In the genomic region with DNA sequence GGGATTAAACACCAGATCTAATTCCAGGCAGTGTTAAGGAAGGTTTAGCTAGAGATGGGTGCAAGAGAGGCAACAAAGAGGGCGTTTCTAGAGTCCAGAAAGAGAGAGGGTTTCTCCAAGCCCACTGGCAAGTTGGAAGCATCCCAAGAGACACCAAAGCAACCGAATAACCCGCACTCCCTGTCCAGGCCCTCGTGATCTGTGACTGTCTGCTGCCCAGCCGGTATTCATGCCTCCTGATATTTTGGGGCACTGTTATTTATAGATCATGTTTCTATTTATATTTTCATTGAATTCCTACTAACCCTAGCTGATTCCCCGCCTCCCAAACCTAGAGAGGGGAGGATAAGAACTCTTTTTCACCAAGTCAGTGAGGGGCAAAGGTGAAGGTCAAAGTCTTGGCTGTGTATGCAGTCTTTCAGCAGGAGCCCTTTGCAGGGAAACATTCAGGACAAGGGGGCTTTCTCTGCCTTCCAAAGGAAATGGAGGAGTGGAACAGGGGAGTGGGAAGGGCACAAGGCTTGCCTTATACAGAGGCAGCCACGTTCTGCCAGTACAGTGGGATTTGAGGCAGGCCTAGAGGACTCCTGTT, we compare ENCODE assay signal across 1 cellular context.
TF ChIP-seq lines count a peak whose summit lies in the region.

No MANE protein-coding gene starts in this region.

TF ChIP-seq in HepG2, 621 proteins besides CTCF, POLR2A, EP300 and RAD21 (continued from another document):
- TF ChIP-seq, protein P1, sequence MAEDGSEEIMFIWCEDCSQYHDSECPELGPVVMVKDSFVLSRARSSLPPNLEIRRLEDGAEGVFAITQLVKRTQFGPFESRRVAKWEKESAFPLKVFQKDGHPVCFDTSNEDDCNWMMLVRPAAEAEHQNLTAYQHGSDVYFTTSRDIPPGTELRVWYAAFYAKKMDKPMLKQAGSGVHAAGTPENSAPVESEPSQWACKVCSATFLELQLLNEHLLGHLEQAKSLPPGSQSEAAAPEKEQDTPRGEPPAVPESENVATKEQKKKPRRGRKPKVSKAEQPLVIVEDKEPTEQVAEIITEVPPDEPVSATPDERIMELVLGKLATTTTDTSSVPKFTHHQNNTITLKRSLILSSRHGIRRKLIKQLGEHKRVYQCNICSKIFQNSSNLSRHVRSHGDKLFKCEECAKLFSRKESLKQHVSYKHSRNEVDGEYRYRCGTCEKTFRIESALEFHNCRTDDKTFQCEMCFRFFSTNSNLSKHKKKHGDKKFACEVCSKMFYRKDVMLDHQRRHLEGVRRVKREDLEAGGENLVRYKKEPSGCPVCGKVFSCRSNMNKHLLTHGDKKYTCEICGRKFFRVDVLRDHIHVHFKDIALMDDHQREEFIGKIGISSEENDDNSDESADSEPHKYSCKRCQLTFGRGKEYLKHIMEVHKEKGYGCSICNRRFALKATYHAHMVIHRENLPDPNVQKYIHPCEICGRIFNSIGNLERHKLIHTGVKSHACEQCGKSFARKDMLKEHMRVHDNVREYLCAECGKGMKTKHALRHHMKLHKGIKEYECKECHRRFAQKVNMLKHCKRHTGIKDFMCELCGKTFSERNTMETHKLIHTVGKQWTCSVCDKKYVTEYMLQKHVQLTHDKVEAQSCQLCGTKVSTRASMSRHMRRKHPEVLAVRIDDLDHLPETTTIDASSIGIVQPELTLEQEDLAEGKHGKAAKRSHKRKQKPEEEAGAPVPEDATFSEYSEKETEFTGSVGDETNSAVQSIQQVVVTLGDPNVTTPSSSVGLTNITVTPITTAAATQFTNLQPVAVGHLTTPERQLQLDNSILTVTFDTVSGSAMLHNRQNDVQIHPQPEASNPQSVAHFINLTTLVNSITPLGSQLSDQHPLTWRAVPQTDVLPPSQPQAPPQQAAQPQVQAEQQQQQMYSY (CRISPR knock-in tag; IDR thresholded peaks at IDR 0.05), result no peak
- TF ChIP-seq, protein P2, sequence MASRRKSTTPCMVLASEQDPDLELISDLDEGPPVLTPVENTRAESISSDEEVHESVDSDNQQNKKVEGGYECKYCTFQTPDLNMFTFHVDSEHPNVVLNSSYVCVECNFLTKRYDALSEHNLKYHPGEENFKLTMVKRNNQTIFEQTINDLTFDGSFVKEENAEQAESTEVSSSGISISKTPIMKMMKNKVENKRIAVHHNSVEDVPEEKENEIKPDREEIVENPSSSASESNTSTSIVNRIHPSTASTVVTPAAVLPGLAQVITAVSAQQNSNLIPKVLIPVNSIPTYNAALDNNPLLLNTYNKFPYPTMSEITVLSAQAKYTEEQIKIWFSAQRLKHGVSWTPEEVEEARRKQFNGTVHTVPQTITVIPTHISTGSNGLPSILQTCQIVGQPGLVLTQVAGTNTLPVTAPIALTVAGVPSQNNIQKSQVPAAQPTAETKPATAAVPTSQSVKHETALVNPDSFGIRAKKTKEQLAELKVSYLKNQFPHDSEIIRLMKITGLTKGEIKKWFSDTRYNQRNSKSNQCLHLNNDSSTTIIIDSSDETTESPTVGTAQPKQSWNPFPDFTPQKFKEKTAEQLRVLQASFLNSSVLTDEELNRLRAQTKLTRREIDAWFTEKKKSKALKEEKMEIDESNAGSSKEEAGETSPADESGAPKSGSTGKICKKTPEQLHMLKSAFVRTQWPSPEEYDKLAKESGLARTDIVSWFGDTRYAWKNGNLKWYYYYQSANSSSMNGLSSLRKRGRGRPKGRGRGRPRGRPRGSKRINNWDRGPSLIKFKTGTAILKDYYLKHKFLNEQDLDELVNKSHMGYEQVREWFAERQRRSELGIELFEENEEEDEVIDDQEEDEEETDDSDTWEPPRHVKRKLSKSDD (CRISPR knock-in tag; IDR thresholded peaks at IDR 0.05; ENCODE audit: low read depth), result no peak
- TF ChIP-seq SMARCC2 (IDR thresholded peaks at IDR 0.05), result no peak
- no peak for TF ChIP-seq FOXJ3 (CRISPR knock-in tag; IDR thresholded peaks at IDR 0.05; ENCODE audit: borderline replicate concordance)
- no peak for TF ChIP-seq CENPX (CRISPR knock-in tag; IDR thresholded peaks at IDR 0.05)
- TF ChIP-seq DMAP1 (CRISPR knock-in tag; IDR thresholded peaks at IDR 0.05), result no peak
- no peak for TF ChIP-seq SIN3A (IDR thresholded peaks at IDR 0.05; ENCODE audit: borderline replicate concordance, low read depth, low read length)
- TF ChIP-seq, protein P3, sequence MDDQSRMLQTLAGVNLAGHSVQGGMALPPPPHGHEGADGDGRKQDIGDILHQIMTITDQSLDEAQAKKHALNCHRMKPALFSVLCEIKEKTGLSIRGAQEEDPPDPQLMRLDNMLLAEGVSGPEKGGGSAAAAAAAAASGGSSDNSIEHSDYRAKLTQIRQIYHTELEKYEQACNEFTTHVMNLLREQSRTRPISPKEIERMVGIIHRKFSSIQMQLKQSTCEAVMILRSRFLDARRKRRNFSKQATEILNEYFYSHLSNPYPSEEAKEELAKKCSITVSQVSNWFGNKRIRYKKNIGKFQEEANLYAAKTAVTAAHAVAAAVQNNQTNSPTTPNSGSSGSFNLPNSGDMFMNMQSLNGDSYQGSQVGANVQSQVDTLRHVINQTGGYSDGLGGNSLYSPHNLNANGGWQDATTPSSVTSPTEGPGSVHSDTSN (CRISPR knock-in tag; IDR thresholded peaks at IDR 0.05; ENCODE audit: borderline replicate concordance), result no peak
- no peak for TF ChIP-seq MATR3 (CRISPR knock-in tag; IDR thresholded peaks at IDR 0.05)
- TF ChIP-seq U2AF2 (IDR thresholded peaks at IDR 0.05; ENCODE audit: low read depth, low read length), result no peak
- peak; percentile 68 for TF ChIP-seq RBM22 (optimal IDR thresholded peaks at IDR 0.05; ENCODE audit: low read length)
- TF ChIP-seq ZNF775 (CRISPR knock-in tag; IDR thresholded peaks at IDR 0.05; ENCODE audit: borderline replicate concordance), result no peak
- TF ChIP-seq RARA (CRISPR knock-in tag; IDR thresholded peaks at IDR 0.05), result 0 out of 2 replicates have a peak, but pooled peaks have one; percentile 15
- TF ChIP-seq ZNF256 (CRISPR knock-in tag; conservative IDR thresholded peaks at IDR 0.05), result no peak
- TF ChIP-seq, protein P4, sequence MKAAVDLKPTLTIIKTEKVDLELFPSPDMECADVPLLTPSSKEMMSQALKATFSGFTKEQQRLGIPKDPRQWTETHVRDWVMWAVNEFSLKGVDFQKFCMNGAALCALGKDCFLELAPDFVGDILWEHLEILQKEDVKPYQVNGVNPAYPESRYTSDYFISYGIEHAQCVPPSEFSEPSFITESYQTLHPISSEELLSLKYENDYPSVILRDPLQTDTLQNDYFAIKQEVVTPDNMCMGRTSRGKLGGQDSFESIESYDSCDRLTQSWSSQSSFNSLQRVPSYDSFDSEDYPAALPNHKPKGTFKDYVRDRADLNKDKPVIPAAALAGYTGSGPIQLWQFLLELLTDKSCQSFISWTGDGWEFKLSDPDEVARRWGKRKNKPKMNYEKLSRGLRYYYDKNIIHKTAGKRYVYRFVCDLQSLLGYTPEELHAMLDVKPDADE (CRISPR knock-in tag; IDR thresholded peaks at IDR 0.05), result no peak
- TF ChIP-seq BCL6 (CRISPR knock-in tag; IDR thresholded peaks at IDR 0.05), result peak; percentile 26; the same call in 1 of the 2 replicates
- TF ChIP-seq TSC22D2 (CRISPR knock-in tag; IDR thresholded peaks at IDR 0.05; ENCODE audit: borderline replicate concordance), result no peak
- TF ChIP-seq SP140L (CRISPR knock-in tag; IDR thresholded peaks at IDR 0.05; ENCODE audit: borderline replicate concordance), result no peak
- no peak for TF ChIP-seq JUN (CRISPR knock-in tag; IDR thresholded peaks at IDR 0.05)
- no peak for TF ChIP-seq EED (CRISPR knock-in tag; IDR thresholded peaks at IDR 0.05)
- TF ChIP-seq PPARG (CRISPR knock-in tag; conservative IDR thresholded peaks at IDR 0.05), result peak; percentile 16; the same call in 1 of the 2 replicates
- no peak for TF ChIP-seq NR1H2 (CRISPR knock-in tag; IDR thresholded peaks at IDR 0.05; ENCODE audit: borderline replicate concordance, low read depth)
- TF ChIP-seq HDAC1 (CRISPR knock-in tag; IDR thresholded peaks at IDR 0.05), result no peak
- peak; percentile 45 for TF ChIP-seq HNF4A (CRISPR knock-in tag; IDR thresholded peaks at IDR 0.05)
- no peak for TF ChIP-seq SP5 (CRISPR knock-in tag; IDR thresholded peaks at IDR 0.05; ENCODE audit: borderline replicate concordance, low read depth)
- TF ChIP-seq MYC (CRISPR knock-in tag; IDR thresholded peaks at IDR 0.05; ENCODE audit: borderline replicate concordance), result no peak
- no peak for TF ChIP-seq SMC3 (IDR thresholded peaks at IDR 0.05; ENCODE audit: low read length)
- TF ChIP-seq KLF16 (CRISPR knock-in tag; IDR thresholded peaks at IDR 0.05), result no peak
- TF ChIP-seq, protein P5, sequence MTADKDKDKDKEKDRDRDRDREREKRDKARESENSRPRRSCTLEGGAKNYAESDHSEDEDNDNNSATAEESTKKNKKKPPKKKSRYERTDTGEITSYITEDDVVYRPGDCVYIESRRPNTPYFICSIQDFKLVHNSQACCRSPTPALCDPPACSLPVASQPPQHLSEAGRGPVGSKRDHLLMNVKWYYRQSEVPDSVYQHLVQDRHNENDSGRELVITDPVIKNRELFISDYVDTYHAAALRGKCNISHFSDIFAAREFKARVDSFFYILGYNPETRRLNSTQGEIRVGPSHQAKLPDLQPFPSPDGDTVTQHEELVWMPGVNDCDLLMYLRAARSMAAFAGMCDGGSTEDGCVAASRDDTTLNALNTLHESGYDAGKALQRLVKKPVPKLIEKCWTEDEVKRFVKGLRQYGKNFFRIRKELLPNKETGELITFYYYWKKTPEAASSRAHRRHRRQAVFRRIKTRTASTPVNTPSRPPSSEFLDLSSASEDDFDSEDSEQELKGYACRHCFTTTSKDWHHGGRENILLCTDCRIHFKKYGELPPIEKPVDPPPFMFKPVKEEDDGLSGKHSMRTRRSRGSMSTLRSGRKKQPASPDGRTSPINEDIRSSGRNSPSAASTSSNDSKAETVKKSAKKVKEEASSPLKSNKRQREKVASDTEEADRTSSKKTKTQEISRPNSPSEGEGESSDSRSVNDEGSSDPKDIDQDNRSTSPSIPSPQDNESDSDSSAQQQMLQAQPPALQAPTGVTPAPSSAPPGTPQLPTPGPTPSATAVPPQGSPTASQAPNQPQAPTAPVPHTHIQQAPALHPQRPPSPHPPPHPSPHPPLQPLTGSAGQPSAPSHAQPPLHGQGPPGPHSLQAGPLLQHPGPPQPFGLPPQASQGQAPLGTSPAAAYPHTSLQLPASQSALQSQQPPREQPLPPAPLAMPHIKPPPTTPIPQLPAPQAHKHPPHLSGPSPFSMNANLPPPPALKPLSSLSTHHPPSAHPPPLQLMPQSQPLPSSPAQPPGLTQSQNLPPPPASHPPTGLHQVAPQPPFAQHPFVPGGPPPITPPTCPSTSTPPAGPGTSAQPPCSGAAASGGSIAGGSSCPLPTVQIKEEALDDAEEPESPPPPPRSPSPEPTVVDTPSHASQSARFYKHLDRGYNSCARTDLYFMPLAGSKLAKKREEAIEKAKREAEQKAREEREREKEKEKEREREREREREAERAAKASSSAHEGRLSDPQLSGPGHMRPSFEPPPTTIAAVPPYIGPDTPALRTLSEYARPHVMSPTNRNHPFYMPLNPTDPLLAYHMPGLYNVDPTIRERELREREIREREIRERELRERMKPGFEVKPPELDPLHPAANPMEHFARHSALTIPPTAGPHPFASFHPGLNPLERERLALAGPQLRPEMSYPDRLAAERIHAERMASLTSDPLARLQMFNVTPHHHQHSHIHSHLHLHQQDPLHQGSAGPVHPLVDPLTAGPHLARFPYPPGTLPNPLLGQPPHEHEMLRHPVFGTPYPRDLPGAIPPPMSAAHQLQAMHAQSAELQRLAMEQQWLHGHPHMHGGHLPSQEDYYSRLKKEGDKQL (CRISPR knock-in tag; IDR thresholded peaks at IDR 0.05; ENCODE audit: low read depth), result no peak
- TF ChIP-seq ZNF33A (CRISPR knock-in tag; IDR thresholded peaks at IDR 0.05; ENCODE audit: borderline replicate concordance), result no peak
- no peak for TF ChIP-seq ZNF253 (CRISPR knock-in tag; IDR thresholded peaks at IDR 0.05; ENCODE audit: borderline replicate concordance)
- TF ChIP-seq KMT2B (CRISPR knock-in tag; IDR thresholded peaks at IDR 0.05), result no peak
- TF ChIP-seq NR2F6 (IDR thresholded peaks at IDR 0.05), result peak; percentile 49; the same call in 1 of the 2 replicates
- TF ChIP-seq NR2F6 (CRISPR knock-in tag; IDR thresholded peaks at IDR 0.05), result peak; percentile 64
- TF ChIP-seq, protein P6, sequence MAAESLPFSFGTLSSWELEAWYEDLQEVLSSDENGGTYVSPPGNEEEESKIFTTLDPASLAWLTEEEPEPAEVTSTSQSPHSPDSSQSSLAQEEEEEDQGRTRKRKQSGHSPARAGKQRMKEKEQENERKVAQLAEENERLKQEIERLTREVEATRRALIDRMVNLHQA (CRISPR knock-in tag; IDR thresholded peaks at IDR 0.05), result no peak
- TF ChIP-seq POLR2AphosphoS2 (IDR thresholded peaks at IDR 0.05; ENCODE audit: low read depth, low read length), result no peak
